19 cellular contexts compared by ENCODE assay signal in the genomic region with DNA sequence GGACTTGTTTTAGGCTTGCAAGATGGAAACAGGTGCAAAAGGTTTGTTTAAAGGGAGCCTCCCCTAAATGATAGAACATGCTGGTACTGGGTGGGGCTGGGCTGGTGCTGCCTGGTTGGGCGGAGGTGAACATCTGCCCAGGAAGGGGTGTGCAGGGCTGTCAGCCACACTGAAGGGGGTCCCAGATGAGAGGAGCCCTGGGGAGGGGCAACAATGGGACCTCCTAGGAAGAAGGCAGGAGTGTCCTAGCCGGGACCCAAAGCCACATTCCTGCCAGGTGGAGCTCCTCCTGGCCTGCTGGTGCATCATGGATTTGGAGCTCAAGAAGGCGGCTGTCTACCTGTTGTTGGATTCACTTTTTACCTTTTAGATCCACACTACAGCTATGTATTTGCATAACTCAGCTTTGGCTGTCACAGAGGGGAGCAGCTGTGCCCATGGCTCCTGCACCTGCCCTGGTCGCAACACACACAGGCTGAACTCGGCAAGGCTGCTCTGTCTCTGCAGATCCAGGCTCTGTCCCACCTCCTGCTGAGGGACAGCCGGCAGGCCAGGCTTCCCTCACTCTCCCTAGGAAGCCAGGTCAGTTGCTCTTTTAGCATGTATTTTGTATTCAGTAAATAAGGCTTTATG. TPM values are rescaled to one million over a fixed set of nuclear protein-coding genes. Genes with fewer than 3 reads are reported as not detected.
"Had no signal": no experiment of that assay in that cellular context is flagged by ENCODE, and none has a peak within 500 bp of the region (broad histone marks: within the 10 kb centered on the region; RNA-seq: fewer than 3 reads in every experiment).

No MANE protein-coding gene starts in this region.

- DNase-seq: activated CD4-positive, alpha-beta T cell treated with anti-CD3 and anti-CD28 coated beads, Interleukin-2, amount 10 ng/mL, durations not matched to agents 7 days and 5 days; activated naive CD8-positive, alpha-beta T cell treated with anti-CD3 and anti-CD28 coated beads, Interleukin-2, amount 10 ng/mL, durations not matched to agents 7 days and 5 days; central memory CD4-positive, alpha-beta T cell; cortex of kidney; effector CD4-positive, alpha-beta T cell; hypothalamus; kidney; left ventricle myocardium inferior; nucleus accumbens; right cardiac atrium; stimulated activated CD4-positive, alpha-beta T cell treated with anti-CD3 and anti-CD28 coated beads, Interleukin-15, amount 100 ng/mL, for 24 hours; stimulated activated CD4-positive, alpha-beta T cell treated with anti-CD3 and anti-CD28 coated beads, Interleukin-4, amount 100 ng/mL, for 24 hours; stimulated activated naive CD4-positive, alpha-beta T cell treated with Interleukin-2 at 50 U/mL for 16 hours; substantia nigra had no signal

- H3K27me3 ChIP-seq: tibial nerve had no signal

- H3K27ac ChIP-seq: esophagus muscularis mucosa, left ventricle myocardium inferior, prostate gland, skin epidermis, tibial nerve had no signal

- H3K4me3 ChIP-seq: esophagus muscularis mucosa, left ventricle myocardium inferior, prostate gland, skin epidermis, tibial nerve had no signal

- H3K36me3 ChIP-seq: esophagus muscularis mucosa, left ventricle myocardium inferior, prostate gland, tibial nerve had no signal

- H3K4me1 ChIP-seq: esophagus muscularis mucosa, left ventricle myocardium inferior, prostate gland, tibial nerve had no signal

- FAIRE-seq: kidney had no signal

- H3K9me3 ChIP-seq: esophagus muscularis mucosa, left ventricle myocardium inferior, prostate gland had no signal

RNA-seq across cellular contexts. Expression of a gene that starts 59.9 kb away (rescaled TPM):
- total RNA-seq: natural killer cell treated with Interleukin-12 subunit alpha and Interleukin-12 subunit beta and Interleukin-15 and Interleukin-18, amount 100 ng/mL, for 72 hours had no signal
